ENCODE assay signal across 15 cellular contexts in genomic region chr7:15755061-15755460, GRCh38.
DNase-seq lines count a peak whose midpoint lies in the region; ATAC-seq and TF ChIP-seq lines count a peak whose summit lies in the region.
"Had no signal": no experiment of that assay in that cellular context is flagged by ENCODE, and none has a peak within 500 bp of the region (broad histone marks: within the 10 kb centered on the region; RNA-seq: fewer than 3 reads in every experiment).

No MANE protein-coding gene starts in this region.

- POLR2A ChIA-PET in MCF 10A (lab: Yijun Ruan, JAX), result no interaction called here

- no TSS peak for BruUV-seq in MCF 10A (replicated peaks; lab: Mats Ljungman, UMichigan)

- DNase-seq in NCI-H446 treated with DMSO at 0.1 percent for 48 hours (lab: John Stamatoyannopoulos, UW), result peak; percentile 4
- no peak for DNase-seq in NCI-H446 (lab: John Stamatoyannopoulos, UW)
- DNase-seq in M059J (ENCODE audit: low read depth), result peak; percentile 46
- DNase-seq in fibroblast of mammary gland (ENCODE audit: low read depth), result peak; percentile 78
- no peak for DNase-seq in MV-4-11 (lab: John Stamatoyannopoulos, UW)
- DNase-seq in MCF 10A (ENCODE audit: unreplicated experiment), result no peak
- DNase-seq in T1000 (lab: John Stamatoyannopoulos, UW), result no peak
- DNase-seq: DND-41, GOT3, Kasumi-1, NCI-H1417, NCI-H187 treated with DMSO at 0.1 percent for 48 hours, RPMI8226 had no signal

- H3K27me3 Mint-ChIP-seq in MCF 10A (ENCODE audit: insufficient read depth, unreplicated experiment), result peaks cover 52% of the 10 kb centered on the region
- H3K27me3 Mint-ChIP-seq: IgD-negative memory B cell had no signal

- no peaks in the 10 kb centered on the region for H3K4me1 Mint-ChIP-seq in MCF 10A (ENCODE audit: insufficient read depth, unreplicated experiment)
- H3K4me1 Mint-ChIP-seq: IgD-negative memory B cell had no signal

- no peak overlapping the region for H3K4me3 Mint-ChIP-seq in MCF 10A (ENCODE audit: unreplicated experiment)
- H3K4me3 Mint-ChIP-seq: IgD-negative memory B cell had no signal

- CTCF ChIA-PET in MCF 10A (lab: Yijun Ruan, JAX), result interaction anchor here (0.7 to 1.0 kb wide), 2 partner anchors 9 to 735 kb away, joined by 3 read pairs; no protein-coding TSS in a partner anchor

- H3K36me3 Mint-ChIP-seq in MCF 10A (ENCODE audit: insufficient read depth, unreplicated experiment), result peaks cover 5% of the 10 kb centered on the region
- H3K36me3 Mint-ChIP-seq: IgD-negative memory B cell had no signal

- ATAC-seq in HG02763 (IDR thresholded peaks at IDR 0.05; ENCODE audit: unreplicated experiment), result no peak

- TF ChIP-seq CTCF in fibroblast of mammary gland (conservative IDR thresholded peaks at IDR 0.05; ENCODE audit: control insufficient read depth, insufficient read depth, low read depth, low read length), result no peak
- no peak for TF ChIP-seq CTCF in MCF 10A (IDR thresholded peaks at IDR 0.05; ENCODE audit: unreplicated experiment)

- intact Hi-C loops in MCF 10A (cut with micrococcal nuclease), result no loop called here

- no peak overlapping the region for H3K27ac Mint-ChIP-seq in MCF 10A (ENCODE audit: low read depth, unreplicated experiment)
- H3K27ac Mint-ChIP-seq: IgD-negative memory B cell had no signal

- no peaks in the 10 kb centered on the region for H3K9me3 Mint-ChIP-seq in MCF 10A (ENCODE audit: unreplicated experiment)

- no peak overlapping the region for H3K4me3 ChIP-seq in fibroblast of mammary gland (ENCODE audit: control insufficient read depth, low read depth, low read length)

Comparison
In these comparisons a context has a peak if more than half of its experiments do, and no peak if none do; other contexts are left out.
1. DNase-seq: peak in NCI-H446 treated with DMSO at 0.1 percent for 48 hours (single experiment), M059J (single experiment) and fibroblast of mammary gland (single experiment); none in NCI-H446 (0 of 2), MV-4-11 (single experiment), MCF 10A (single experiment) and T1000 (single experiment).